In the genomic region with DNA sequence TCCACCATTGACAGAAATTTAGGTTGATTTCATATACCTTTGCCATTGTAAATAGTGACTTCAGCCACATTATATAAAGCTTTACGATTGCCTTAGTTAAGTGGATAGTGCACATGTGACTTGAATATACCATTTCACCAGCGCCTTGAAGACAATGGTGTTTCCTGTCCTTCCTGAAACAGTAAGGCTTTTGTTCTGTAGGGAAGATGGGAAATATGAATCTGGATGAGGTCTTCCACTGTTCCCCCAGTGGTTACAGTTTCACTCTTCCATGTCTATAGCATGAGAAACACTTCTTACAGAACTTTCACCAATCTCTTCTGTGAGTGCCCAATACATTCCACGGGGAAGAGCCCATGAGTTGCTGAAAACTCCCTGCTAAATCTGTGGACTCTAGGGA, we compare ENCODE assay signal across 17 cellular contexts.
DNase-seq lines count a peak whose midpoint lies in the region; ATAC-seq, FAIRE-seq and TF ChIP-seq lines count a peak whose summit lies in the region.
"Had no signal": no experiment of that assay in that cellular context is flagged by ENCODE, and none has a peak within 500 bp of the region (broad histone marks: within the 10 kb centered on the region; RNA-seq: fewer than 3 reads in every experiment).

No MANE protein-coding gene starts in this region.

- H2AFZ ChIP-seq in IMR-90 (replicated peaks; ENCODE audit: low read length, poor library complexity) (no peak overlapping the region), K562 (ENCODE audit: low read depth, low read length) (peak overlapping the region; percentile 48; the same call in 1 of the 2 replicates)
- H2AFZ ChIP-seq: GM23248 had no signal

- no peak overlapping the region for H4K8ac ChIP-seq in IMR-90 (ENCODE audit: low read depth in 2 of 2, low read length in 2 of 2)

- POLR2A ChIA-PET in IMR-90 (lab: Charles Lee; ENCODE audit: unreplicated experiment) = interaction anchor here (0.6 kb wide), 1 partner anchor 39 kb away, joined by 3 read pairs; no protein-coding TSS in a partner anchor
- POLR2A ChIA-PET in K562 (lab: Yijun Ruan, JAX) = no interaction called here

- no peak for TF ChIP-seq EP300 in K562 (IDR thresholded peaks at IDR 0.05; ENCODE audit: low read length)

- H3K79me2 ChIP-seq in K562 (ENCODE audit: control insufficient read depth, insufficient read depth, low read length) = no peaks in the 10 kb centered on the region

- H3K9me3 ChIP-seq in IMR-90 (ENCODE audit: control insufficient read depth, insufficient read depth, low read length) (no peaks in the 10 kb centered on the region), K562 (replicated peaks; ENCODE audit: control insufficient read depth, insufficient read depth, low read depth, low read length) (no peaks in the 10 kb centered on the region), right atrium auricular region (no peaks in the 10 kb centered on the region)
- H3K9me3 ChIP-seq: Caco-2 had no signal

- no CpG with 5 or more reads among the region's 3 CpGs for WGBS in IMR-90 (ENCODE audit: extremely low coverage in 2 of 2, insufficient read length in 1 of 2), 2 experiments
- WGBS in K562 (ENCODE audit: insufficient coverage, low coverage, missing lambda C conversion rate) = 47% methylated on average over 3 of the region's 3 CpGs

- no peak overlapping the region for H4K5ac ChIP-seq in IMR-90 (ENCODE audit: low read depth, low read length)

- H3K9ac ChIP-seq in IMR-90 (ENCODE audit: low read depth, low read length) (no peak overlapping the region), K562 (ENCODE audit: insufficient read depth in 1 of 2, low read depth in 2 of 2, low read length in 2 of 2) (no peak overlapping the region)
- H3K9ac ChIP-seq: GM23248 had no signal

- peak overlapping the region; percentile 39; the same call in 1 of the 2 replicates for H2AK5ac ChIP-seq in IMR-90 (ENCODE audit: low read depth, low read length)

- CTCF ChIA-PET in IMR-90 (lab: Yijun Ruan, JAX) = no interaction called here
- CTCF ChIA-PET in K562 (lab: Yijun Ruan, JAX; ENCODE audit: low intra/inter-chr PET ratio) = no interaction called here

- no peak overlapping the region for H3K18ac ChIP-seq in IMR-90 (ENCODE audit: low read depth, low read length)

- H3K4me2 ChIP-seq in IMR-90 (ENCODE audit: low read depth, low read length) = no peak overlapping the region
- no peak overlapping the region for H3K4me2 ChIP-seq in K562 (ENCODE audit: insufficient read depth, low read length)

- no peak overlapping the region for H3K4me3 Mint-ChIP-seq in neural crest cell
- H3K4me3 Mint-ChIP-seq: CD4-positive, alpha-beta memory T cell had no signal

- in situ Hi-C loops in IMR-90 (cut with MboI; ENCODE audit: low sequenced_read_pairs) (no loop called here), K562 (cut with MboI) (no loop called here)

- TF ChIP-seq CTCF in IMR-90 (conservative IDR thresholded peaks at IDR 0.05; ENCODE audit: low read depth, low read length) (no peak), K562 (IDR thresholded peaks at IDR 0.05 in 2 of 3, conservative IDR thresholded peaks at IDR 0.05 in 1 of 3; ENCODE audit: insufficient read depth in 2 of 3, low read depth in 1 of 3, low read length in 3 of 3) (no peak), neural crest cell (conservative IDR thresholded peaks at IDR 0.05) (no peak), right atrium auricular region (IDR thresholded peaks at IDR 0.05) (no peak)

- no peak overlapping the region for H2BK15ac ChIP-seq in IMR-90 (ENCODE audit: low read depth, low read length)

- H3K4ac ChIP-seq in IMR-90 (ENCODE audit: low read depth, low read length) = no peak overlapping the region

- intact Hi-C loops in IMR-90 (cut with micrococcal nuclease) (no loop called here), K562 (cut with micrococcal nuclease) (no loop called here)

- no peak overlapping the region for H3K27ac ChIP-seq in IMR-90 (ENCODE audit: insufficient read depth, low read length)
- no peak overlapping the region for H3K27ac ChIP-seq in K562 (ENCODE audit: extremely low read depth, low read depth, low read length)
- H3K27ac ChIP-seq in right atrium auricular region = no peak overlapping the region
- H3K27ac ChIP-seq: GM23248 had no signal

- dilution Hi-C loops in IMR-90 (cut with HindIII; ENCODE audit: low sequenced_read_pairs, unreplicated experiment) = no loop called here

- H4K91ac ChIP-seq in IMR-90 (ENCODE audit: insufficient read depth, low read depth, low read length) = no peak overlapping the region

- peaks cover 12% of the 10 kb centered on the region for H3K4me1 Mint-ChIP-seq in neural crest cell

- TF ChIP-seq POLR2A in IMR-90 (IDR thresholded peaks at IDR 0.05; ENCODE audit: low read depth, low read length) (no peak), K562 (conservative IDR thresholded peaks at IDR 0.05) (no peak)

- H3K36me3 ChIP-seq in IMR-90 (ENCODE audit: control insufficient read depth, insufficient read depth, low read length) (no peaks in the 10 kb centered on the region), K562 (ENCODE audit: control insufficient read depth, insufficient read depth, low read length) (no peaks in the 10 kb centered on the region), right atrium auricular region (no peaks in the 10 kb centered on the region)

- H3K4me1 ChIP-seq in IMR-90 (ENCODE audit: control insufficient read depth, insufficient read depth, low read length) (peaks cover 1% of the 10 kb centered on the region; the same call in 1 of the 2 replicates), K562 (replicated peaks in 1 of 2; ENCODE audit: control insufficient read depth in 2 of 2, insufficient read depth in 2 of 2, low read length in 2 of 2) (no peaks in the 10 kb centered on the region), right atrium auricular region (no peaks in the 10 kb centered on the region)
- H3K4me1 ChIP-seq: Caco-2 had no signal

- H3K27me3 Mint-ChIP-seq in neural crest cell (ENCODE audit: low read depth) = no peaks in the 10 kb centered on the region

- H3K9me1 ChIP-seq in IMR-90 (ENCODE audit: insufficient read depth, low read length) (no peaks in the 10 kb centered on the region), K562 (ENCODE audit: control insufficient read depth, insufficient read depth, low read length) (no peaks in the 10 kb centered on the region)

- H3K4me3 ChIP-seq in IMR-90 (ENCODE audit: insufficient read depth, low read depth, low read length) = no peak overlapping the region
- no peak overlapping the region for H3K4me3 ChIP-seq in K562
- H3K4me3 ChIP-seq in right atrium auricular region = no peak overlapping the region
- H3K4me3 ChIP-seq: GM23248 had no signal

- no peak for ATAC-seq in IMR-90 (ENCODE audit: low read depth)
- ATAC-seq in K562 = no peak
- no peak for ATAC-seq in GM18519 (IDR thresholded peaks at IDR 0.05; ENCODE audit: low FRiP score, unreplicated experiment)

- no peak overlapping the region for H3K56ac ChIP-seq in IMR-90 (ENCODE audit: extremely low read depth, insufficient read depth, low read length)

- H4K20me1 ChIP-seq in IMR-90 (ENCODE audit: insufficient read depth, low read length) (no peaks in the 10 kb centered on the region), K562 (replicated peaks; ENCODE audit: control insufficient read depth, insufficient read depth, low read length) (no peaks in the 10 kb centered on the region)

- H3K23ac ChIP-seq in IMR-90 (ENCODE audit: low read depth, low read length) = no peak overlapping the region

- no peaks in the 10 kb centered on the region for H3K79me1 ChIP-seq in IMR-90 (ENCODE audit: low read depth in 1 of 2, low read length in 2 of 2)

- no peak for FAIRE-seq in K562 (lab: Jason Lieb, UNC)
- FAIRE-seq: G401.6, GM12892, H1 had no signal

- no peaks in the 10 kb centered on the region for H3K27me3 ChIP-seq in IMR-90 (ENCODE audit: control insufficient read depth, insufficient read depth, low read length)
- no peaks in the 10 kb centered on the region for H3K27me3 ChIP-seq in K562 (ENCODE audit: control insufficient read depth in 2 of 2, insufficient read depth in 2 of 2, low read length in 2 of 2)
- no peaks in the 10 kb centered on the region for H3K27me3 ChIP-seq in right atrium auricular region

- TF ChIP-seq RAD21 in IMR-90 (IDR thresholded peaks at IDR 0.05; ENCODE audit: low read length) (no peak), K562 (CRISPR knock-in tag; conservative IDR thresholded peaks at IDR 0.05 in 1 of 2, IDR thresholded peaks at IDR 0.05 in 1 of 2) (no peak)

- H2BK120ac ChIP-seq in IMR-90 (ENCODE audit: low read depth, low read length) = no peak overlapping the region

- H3K14ac ChIP-seq in IMR-90 (replicated peaks; ENCODE audit: low read depth, low read length) = no peak overlapping the region

- peak overlapping the region; percentile 9 for H3K27ac Mint-ChIP-seq in neural crest cell (ENCODE audit: unreplicated experiment)
- H3K27ac Mint-ChIP-seq: CD4-positive, alpha-beta memory T cell had no signal

- H3K9me3 Mint-ChIP-seq in neural crest cell = peaks cover 8% of the 10 kb centered on the region

- no TSS peak for BruUV-seq in IMR-90 (replicated peaks; lab: Mats Ljungman, UMichigan)
- BruUV-seq in K562 (replicated peaks; lab: Mats Ljungman, UMichigan) = no TSS peak

- H3K36me3 Mint-ChIP-seq in neural crest cell (ENCODE audit: low read depth) = peaks cover 4% of the 10 kb centered on the region
- H3K36me3 Mint-ChIP-seq: CD4-positive, alpha-beta memory T cell had no signal

- no peak for DNase-seq in IMR-90
- DNase-seq in K562 (ENCODE audit: extremely low read depth in 1 of 4, low spot score in 3 of 4) = no peak
- no peak for DNase-seq in neural crest cell (ENCODE audit: low read depth, low spot score)
- DNase-seq in RKO (ENCODE audit: low spot score) = no peak
- DNase-seq in right atrium auricular region (ENCODE audit: low spot score) = no peak
- DNase-seq: C1 segment of cervical spinal cord; Caco-2; CD4-positive, alpha-beta memory T cell; DMS153; DND-41; GM23248; H7; HCEC 1CT had no signal

- no peak overlapping the region for H2AK9ac ChIP-seq in IMR-90 (replicated peaks; ENCODE audit: low read depth, low read length, poor library complexity)

- no peak overlapping the region for H2BK20ac ChIP-seq in IMR-90 (ENCODE audit: low read depth, low read length)

- H2BK5ac ChIP-seq in IMR-90 (ENCODE audit: low read depth, low read length, poor library complexity, severe bottlenecking) = no peak overlapping the region

TF ChIP-seq in IMR-90, 13 proteins besides CTCF, POLR2A, EP300 and RAD21:
- TF ChIP-seq RCOR1 (IDR thresholded peaks at IDR 0.05; ENCODE audit: insufficient replicate concordance, low read length) (no peak), CHD1 (IDR thresholded peaks at IDR 0.05; ENCODE audit: low read depth, low read length) (no peak), FOS (IDR thresholded peaks at IDR 0.05; ENCODE audit: low read depth, low read length) (no peak), RFX5 (IDR thresholded peaks at IDR 0.05; ENCODE audit: low read depth, low read length) (no peak)

TF ChIP-seq in K562, 482 proteins besides CTCF, POLR2A, EP300 and RAD21 (continues in another document):
- TF ChIP-seq HOXB6 (CRISPR knock-in tag; IDR thresholded peaks at IDR 0.05; ENCODE audit: borderline replicate concordance) = no peak
